ENCODE assay signal across 20 cellular contexts in genomic region chr13:88257706-88258105, GRCh38.
"Had no signal": no experiment of that assay in that cellular context is flagged by ENCODE, and none has a peak within 500 bp of the region (broad histone marks: within the 10 kb centered on the region; RNA-seq: fewer than 3 reads in every experiment).

No MANE protein-coding gene starts in this region.

- H3K4me3 ChIP-seq: MG63 had no signal

- H3K4me2 ChIP-seq: SK-N-SH had no signal

- H3K9me3 ChIP-seq: MG63, SK-N-SH had no signal

- H3K36me3 ChIP-seq: MG63 had no signal

- H3K27me3 ChIP-seq: MG63 had no signal

- H3K27ac ChIP-seq: RWPE1 had no signal

- DNase-seq: IMR-90, Karpas-422, KG1, MG63, NCI-H1092, NCI-H1105 treated with DMSO at 0.1 percent for 48 hours, NCI-H1417 treated with DMSO at 0.1 percent for 48 hours, NCI-H146, NCI-H1694 treated with DMSO at 0.1 percent for 48 hours, NCI-H1930, NCI-H2081, NCI-H2107, NCI-H2227 treated with DMSO at 0.1 percent for 48 hours, NCI-H524, NCI-H526 treated with DMSO at 0.1 percent for 48 hours, NCI-H748 treated with DMSO at 0.1 percent for 48 hours, SHP77, SK-N-SH had no signal

- H3K9ac ChIP-seq: SK-N-SH had no signal

- ATAC-seq: HepG2 had no signal
